8 cellular contexts compared by ENCODE assay signal in genomic region chr13:24747248-24748151, GRCh38. TPM values are rescaled to one million over a fixed set of nuclear protein-coding genes. Genes with fewer than 3 reads are reported as not detected.
A peak's percentile ranks its signal among the peaks of the same experiment; 100 is the strongest.
DNase-seq lines count a peak whose midpoint lies in the region; ATAC-seq, FAIRE-seq and TF ChIP-seq lines count a peak whose summit lies in the region.

No MANE protein-coding gene starts in this region.

- no peak overlapping the region for H3K27ac ChIP-seq in Panc1 (ENCODE audit: low read length)
- no peak overlapping the region for H3K27ac ChIP-seq in parathyroid adenoma
- no peak overlapping the region for H3K27ac ChIP-seq in kidney (ENCODE audit: low read depth in 2 of 2, low read length in 2 of 2)

- H3K27me3 ChIP-seq in Panc1 (ENCODE audit: control insufficient read depth, insufficient read depth, low read length) (no peaks in the 10 kb centered on the region), parathyroid adenoma (ENCODE audit: control insufficient read depth, insufficient read depth, low read length) (no peaks in the 10 kb centered on the region)

- ATAC-seq in Panc1: peak; percentile 66
- ATAC-seq in HG03457 (IDR thresholded peaks at IDR 0.05; ENCODE audit: unreplicated experiment): no peak
- ATAC-seq in GM21447 (IDR thresholded peaks at IDR 0.05; ENCODE audit: unreplicated experiment): no peak

- FAIRE-seq in kidney (lab: Jason Lieb, UNC): no peak

- in situ Hi-C loops in Panc1 (cut with HindIII; ENCODE audit: low pct_unique_long_range_greater_than_20kb, low sequenced_read_pairs): no loop called here

- H3K4me1 ChIP-seq in Panc1 (ENCODE audit: control insufficient read depth, insufficient read depth, low read length) (no peaks in the 10 kb centered on the region), parathyroid adenoma (no peaks in the 10 kb centered on the region), kidney (ENCODE audit: control insufficient read depth in 1 of 2, insufficient read depth in 1 of 2, low read depth in 1 of 2, low read length in 2 of 2) (peaks cover 0 to 3% of the 10 kb centered on the region in 2 donors)

- no peaks in the 10 kb centered on the region for H3K79me2 ChIP-seq in parathyroid adenoma

- CTCF ChIA-PET in Panc1 (lab: Charles Lee): no interaction called here

- DNase-seq in NCI-H2107 (lab: John Stamatoyannopoulos, UW): peak; percentile 19
- DNase-seq in NCI-H2107 treated with DMSO at 0.1 percent for 48 hours (lab: John Stamatoyannopoulos, UW; ENCODE audit: unreplicated experiment): no peak
- no peak for DNase-seq in Panc1 (ENCODE audit: low read depth, low spot score)
- peak; percentile 39 for DNase-seq in epithelial cell of esophagus (ENCODE audit: low read depth)
- no peak for DNase-seq in kidney

- peak overlapping the region; percentile 85 for H3K4me2 ChIP-seq in parathyroid adenoma (ENCODE audit: low read length)

- intact Hi-C loops in Panc1 (cut with micrococcal nuclease; ENCODE audit: unreplicated experiment) (no loop called here), kidney (cut with DNase I) (no loop called here)

- POLR2A ChIA-PET in Panc1 (lab: Charles Lee): no interaction called here

- TF ChIP-seq CTCF in Panc1 (IDR thresholded peaks at IDR 0.05) (no peak), epithelial cell of esophagus (IDR thresholded peaks at IDR 0.05; ENCODE audit: insufficient read depth, low read depth, low read length, missing control alignments) (no peak), parathyroid adenoma (IDR thresholded peaks at IDR 0.05) (no peak), kidney (IDR thresholded peaks at IDR 0.05; ENCODE audit: borderline replicate concordance, extremely low read depth, insufficient read depth) (no peak)

- no peak overlapping the region for H2AFZ ChIP-seq in parathyroid adenoma

- H3K9ac ChIP-seq in parathyroid adenoma: no peak overlapping the region
- no peak overlapping the region for H3K9ac ChIP-seq in kidney (ENCODE audit: low read length in 2 of 2)

- H3K4me3 ChIP-seq in Panc1 (ENCODE audit: low read depth in 2 of 2, low read length in 2 of 2) (peak overlapping the region; percentile 36 to 42), epithelial cell of esophagus (ENCODE audit: low read length) (peak overlapping the region; percentile 42), parathyroid adenoma (ENCODE audit: low read depth, low read length) (peak overlapping the region; percentile 49), kidney (ENCODE audit: low read length in 2 of 2) (no peak overlapping the region)

- no peaks in the 10 kb centered on the region for H3K36me3 ChIP-seq in Panc1 (ENCODE audit: control insufficient read depth, insufficient read depth, low read length)
- no peaks in the 10 kb centered on the region for H3K36me3 ChIP-seq in parathyroid adenoma (ENCODE audit: control insufficient read depth, insufficient read depth, low read length)
- no peaks in the 10 kb centered on the region for H3K36me3 ChIP-seq in kidney (ENCODE audit: control insufficient read depth in 1 of 2, insufficient read depth in 2 of 2, low read length in 2 of 2)

- H3K9me3 ChIP-seq in Panc1 (ENCODE audit: control insufficient read depth, insufficient read depth, low read depth, low read length) (no peaks in the 10 kb centered on the region), parathyroid adenoma (ENCODE audit: control insufficient read depth, low read length) (no peaks in the 10 kb centered on the region), kidney (ENCODE audit: control insufficient read depth in 1 of 2, low read length in 2 of 2) (no peaks in the 10 kb centered on the region)

- no TSS peak for BruUV-seq in Panc1 (replicated peaks; lab: Mats Ljungman, UMichigan)

RNA-seq across cellular contexts. Expression of gene RNF17, which starts 16.5 kb away (rescaled TPM):
- total RNA-seq in Panc1 (2021; ENCODE audit: unreplicated experiment) (not detected), kidney (not detected)
- polyA plus RNA-seq in Panc1 (2012; ENCODE audit: insufficient read length): not detected
- polyA plus RNA-seq in kidney (ENCODE audit: insufficient read depth, low read depth, low replicate concordance): not detected

Comparison
In these comparisons a context has a peak if more than half of its experiments do, and no peak if none do; other contexts are left out.
1. DNase-seq: peak in NCI-H2107 (single experiment) and epithelial cell of esophagus (single experiment); none in NCI-H2107 treated with DMSO at 0.1 percent for 48 hours (single experiment), Panc1 (single experiment) and kidney (single experiment).
2. H3K4me3 ChIP-seq: peak in Panc1 (2 of 2), epithelial cell of esophagus (single experiment) and parathyroid adenoma (single experiment); none in kidney (0 of 2).